Comparison of ENCODE assay signal across 16 cellular contexts in the genomic region with DNA sequence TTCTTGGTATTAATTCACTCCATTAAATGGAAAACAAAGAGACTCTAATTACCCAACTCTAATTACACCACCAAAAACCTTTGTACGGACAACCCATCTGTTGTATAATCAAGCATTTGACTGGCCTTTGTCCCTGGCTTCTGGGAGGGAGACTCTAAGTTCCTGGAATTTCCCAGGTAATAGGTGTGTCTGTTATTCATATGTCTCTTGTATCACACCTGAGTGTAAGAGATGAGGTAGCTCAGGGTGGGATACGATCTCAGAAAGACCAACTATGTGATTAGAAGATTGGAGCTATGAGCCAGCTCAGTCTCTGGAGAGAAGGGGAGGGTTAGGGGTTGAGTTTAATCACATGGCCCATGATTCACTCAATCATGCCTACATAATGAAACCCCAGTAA.
A peak's percentile ranks its signal among the peaks of the same experiment; 100 is the strongest.
DNase-seq lines count a peak whose midpoint lies in the region; ATAC-seq, FAIRE-seq and TF ChIP-seq lines count a peak whose summit lies in the region.
"Had no signal": no experiment of that assay in that cellular context is flagged by ENCODE, and none has a peak within 500 bp of the region (broad histone marks: within the 10 kb centered on the region; RNA-seq: fewer than 3 reads in every experiment).

No MANE protein-coding gene starts in this region.

- peak; percentile 41 for ATAC-seq in left lobe of liver

- H3K27ac Mint-ChIP-seq in astrocyte (ENCODE audit: unreplicated experiment) = no peak overlapping the region
- H3K27ac Mint-ChIP-seq: CD4-positive, alpha-beta memory T cell had no signal

- peak overlapping the region; percentile 78 for H3K4me2 ChIP-seq in astrocyte (ENCODE audit: low read length)
- H3K4me2 ChIP-seq: A549 had no signal

- H3K36me3 ChIP-seq in astrocyte (ENCODE audit: insufficient read depth, low read length) (no peaks in the 10 kb centered on the region), small intestine (ENCODE audit: control insufficient read depth in 2 of 2, insufficient read depth in 2 of 2, low read length in 2 of 2) (no peaks in the 10 kb centered on the region)
- H3K36me3 ChIP-seq: BE2C had no signal

- H3K27me3 ChIP-seq in astrocyte (ENCODE audit: insufficient read depth, low read length) = no peaks in the 10 kb centered on the region
- H3K27me3 ChIP-seq in small intestine (ENCODE audit: control insufficient read depth in 2 of 2, insufficient read depth in 2 of 2, low read length in 2 of 2) = no peaks in the 10 kb centered on the region

- H4K20me1 ChIP-seq in astrocyte (ENCODE audit: insufficient read depth, low read length) = no peaks in the 10 kb centered on the region

- H3K9me3 ChIP-seq in astrocyte (ENCODE audit: insufficient read depth, low read depth, low read length) (no peaks in the 10 kb centered on the region), small intestine (ENCODE audit: control insufficient read depth, low read depth) (peaks cover 2% of the 10 kb centered on the region)
- H3K9me3 ChIP-seq: BE2C had no signal

- H3K4me1 Mint-ChIP-seq in astrocyte (ENCODE audit: low read depth, unreplicated experiment) = peaks cover 19% of the 10 kb centered on the region

- H3K4me3 ChIP-seq in astrocyte (ENCODE audit: insufficient read depth, low read depth, low read length) = no peak overlapping the region
- no peak overlapping the region for H3K4me3 ChIP-seq in epithelial cell of esophagus (ENCODE audit: low read length)
- H3K4me3 ChIP-seq in small intestine (ENCODE audit: low read depth in 1 of 2, low read length in 2 of 2) = no peak overlapping the region
- H3K4me3 ChIP-seq: A549 had no signal

- WGBS in small intestine, 3 donors = 26 to 70% (median 47%) methylated on average over 2 of the region's 2 CpGs

- DNase-seq in astrocyte (ENCODE audit: low read depth) = no peak
- peak; percentile 24 for DNase-seq in epithelial cell of esophagus (ENCODE audit: low read depth)
- DNase-seq in left lobe of liver (ENCODE audit: low spot score) = no peak
- DNase-seq in small intestine = peak; percentile 92
- no peak for DNase-seq in NCI-H146 (lab: John Stamatoyannopoulos, UW)
- no peak for DNase-seq in NCI-H2081 treated with DMSO at 0.1 percent for 48 hours (lab: John Stamatoyannopoulos, UW)
- no peak for DNase-seq in activated CD8-positive, alpha-beta memory T cell treated with anti-CD3 and anti-CD28 coated beads for 24 hours
- DNase-seq: BE2C; CD4-positive, alpha-beta memory T cell; DMS79 treated with DMSO at 0.1 percent for 48 hours had no signal

- TF ChIP-seq CTCF in astrocyte (IDR thresholded peaks at IDR 0.05; ENCODE audit: insufficient read depth, low read depth, low read length) (no peak), epithelial cell of esophagus (IDR thresholded peaks at IDR 0.05; ENCODE audit: insufficient read depth, low read depth, low read length, missing control alignments) (no peak)

- no peak overlapping the region for H3K4me3 Mint-ChIP-seq in astrocyte (ENCODE audit: unreplicated experiment)
- H3K4me3 Mint-ChIP-seq: CD4-positive, alpha-beta memory T cell had no signal

- no peak for FAIRE-seq in astrocyte (lab: Jason Lieb, UNC)
- no peak for FAIRE-seq in small intestine (lab: Jason Lieb, UNC)
- FAIRE-seq: A549, G401.6, GM12891, GM19239 had no signal

- no peaks in the 10 kb centered on the region for H3K9me3 Mint-ChIP-seq in astrocyte (ENCODE audit: unreplicated experiment)

- H3K27ac ChIP-seq in astrocyte (ENCODE audit: low read depth, low read length) (no peak overlapping the region), small intestine (ENCODE audit: low read depth in 1 of 2, low read length in 1 of 2) (peak overlapping the region; percentile 11 to 30)
- H3K27ac ChIP-seq: A549, C4-2B, HL-60 had no signal

- H2AFZ ChIP-seq in astrocyte (ENCODE audit: low read depth, low read length) = no peak overlapping the region

- peaks cover 8% of the 10 kb centered on the region for H3K4me1 ChIP-seq in astrocyte (ENCODE audit: insufficient read depth, low read length)
- no peaks in the 10 kb centered on the region for H3K4me1 ChIP-seq in small intestine (ENCODE audit: control insufficient read depth in 2 of 2, insufficient read depth in 1 of 2, low read depth in 1 of 2, low read length in 1 of 2)
- H3K4me1 ChIP-seq: A549, BE2C had no signal

- no peaks in the 10 kb centered on the region for H3K36me3 Mint-ChIP-seq in astrocyte (ENCODE audit: low read depth, unreplicated experiment)

- no peaks in the 10 kb centered on the region for H3K27me3 Mint-ChIP-seq in astrocyte (ENCODE audit: low read depth, unreplicated experiment)

- H3K9ac ChIP-seq in astrocyte (ENCODE audit: low read length) = no peak overlapping the region

- H3K79me2 ChIP-seq in astrocyte (ENCODE audit: insufficient read depth, low read length) = no peaks in the 10 kb centered on the region

Comparison
In these comparisons a context has a peak if more than half of its experiments do, and no peak if none do; other contexts are left out.
1. DNase-seq: peak in epithelial cell of esophagus (single experiment) and small intestine (single experiment); none in astrocyte (single experiment), left lobe of liver (single experiment), NCI-H146 (single experiment), NCI-H2081 treated with DMSO at 0.1 percent for 48 hours (single experiment) and activated CD8-positive, alpha-beta memory T cell treated with anti-CD3 and anti-CD28 coated beads for 24 hours (single experiment).